8 cellular contexts compared by ENCODE assay signal in genomic region chr17:74987418-74987908, GRCh38. TPM values are rescaled to one million over a fixed set of nuclear protein-coding genes. Genes with fewer than 3 reads are reported as not detected.
DNase-seq lines count a peak whose midpoint lies in the region; ATAC-seq and TF ChIP-seq lines count a peak whose summit lies in the region.

TSS of gene CDR2L (plus strand) at chr17:74987632. CDS start at chr17:74988044, 412 bp downstream.

- no peak within 1 kb of the TSS for H3K27ac ChIP-seq in PC-9
- H3K27ac ChIP-seq in esophagus (ENCODE audit: low read depth in 2 of 2, low read length in 1 of 2) = peak within 1 kb of the TSS; percentile 85 to 93

- H2AFZ ChIP-seq in PC-9 = peak within 1 kb of the TSS; percentile 71

- H3K27ac Mint-ChIP-seq in Caco-2 (ENCODE audit: unreplicated experiment) = peak within 1 kb of the TSS; percentile 53

- no peaks in the 10 kb centered on the region for H3K9me3 Mint-ChIP-seq in Caco-2 (ENCODE audit: unreplicated experiment)
- H3K9me3 Mint-ChIP-seq in activated T-cell treated with anti-CD3 and anti-CD28 coated beads, Interleukin-2, amount 50 U/mL, for 4 hours = no peaks in the 10 kb centered on the region

- no peaks in the 10 kb centered on the region for H3K27me3 Mint-ChIP-seq in Caco-2 (ENCODE audit: insufficient read depth, unreplicated experiment)
- peaks cover 4% of the 10 kb centered on the region for H3K27me3 Mint-ChIP-seq in activated T-cell treated with anti-CD3 and anti-CD28 coated beads, Interleukin-2, amount 50 U/mL, for 4 hours (ENCODE audit: low read depth)

- no peaks in the 10 kb centered on the region for H4K20me1 ChIP-seq in PC-9 (ENCODE audit: insufficient read depth)

- peaks cover 35% of the 10 kb centered on the region; the same call in 1 of the 2 replicates for H3F3A ChIP-seq in PC-9 (ENCODE audit: insufficient read depth, low read depth)

- peak within 1 kb of the TSS; percentile 89 for H3K9ac ChIP-seq in mucosa of stomach (ENCODE audit: low read length)

- POLR2A ChIA-PET in Caco-2 (lab: Charles Lee) (interaction anchor here (0.5 to 3.7 kb wide), 10 partner anchors 11 to 237 kb away, joined by 3 to 33 read pairs (median 6); partner anchors contain the start of genes HID1 and MRPL58), PC-9 (lab: Charles Lee; ENCODE audit: unreplicated experiment) (interaction anchor here (0.6 to 1.3 kb wide), 9 partner anchors 15 to 315 kb away, joined by 4 to 20 read pairs (median 5); partner anchors contain the start of genes HID1 and MRPL58)

- 1% methylated on average over 34 to 51 of the region's 51 CpGs for WGBS in esophagus, 2 donors

- BruUV-seq in Caco-2 (replicated peaks; lab: Mats Ljungman, UMichigan) (no TSS peak), PC-9 (replicated peaks; lab: Mats Ljungman, UMichigan) (no TSS peak)

- no peak for TF ChIP-seq EP300 in Ishikawa (IDR thresholded peaks at IDR 0.05; ENCODE audit: borderline replicate concordance)

- H3K27me3 ChIP-seq in Caco-2 (replicated peaks; ENCODE audit: control insufficient read depth, insufficient read depth, low read length) (no peaks in the 10 kb centered on the region), PC-9 (ENCODE audit: insufficient read depth, low read depth) (no peaks in the 10 kb centered on the region), esophagus (ENCODE audit: control insufficient read depth in 1 of 2, insufficient read depth in 2 of 2, low read length in 2 of 2) (no peaks in the 10 kb centered on the region), mucosa of stomach (ENCODE audit: control insufficient read depth, insufficient read depth, low read length) (no peaks in the 10 kb centered on the region)

- DNase-seq in Caco-2 (peak; percentile 95 to 98), PC-9 (peak; percentile 81 to 97)
- DNase-seq in activated T-cell treated with anti-CD3 and anti-CD28 coated beads, Interleukin-2, amount 50 U/mL, for 4 hours = peak; percentile 91
- peak; percentile 82 to 83 for DNase-seq in stimulated activated CD8-positive, alpha-beta memory T cell treated with anti-CD3 and anti-CD28 coated beads, Interleukin-4, amount 100 ng/mL, for 4 hours (ENCODE audit: low read depth in 2 of 2, low spot score in 1 of 2)

- peak; percentile 95 for ATAC-seq in GM21529 (IDR thresholded peaks at IDR 0.05; ENCODE audit: unreplicated experiment)
- ATAC-seq in activated T-cell treated with anti-CD3 and anti-CD28 coated beads, Interleukin-2, amount 50 U/mL, for 4 hours = peak; percentile 95 to 98

- no peak for TF ChIP-seq RAD21 in Ishikawa (IDR thresholded peaks at IDR 0.05; ENCODE audit: low read depth)

- H3K4me2 ChIP-seq in PC-9 = peak within 1 kb of the TSS; percentile 76

- no peaks in the 10 kb centered on the region for H3K9me3 ChIP-seq in Caco-2
- no peaks in the 10 kb centered on the region for H3K9me3 ChIP-seq in PC-9 (ENCODE audit: insufficient read depth, low read depth)
- H3K9me3 ChIP-seq in esophagus (ENCODE audit: control insufficient read depth in 2 of 2, insufficient read depth in 1 of 2, low read depth in 1 of 2, low read length in 1 of 2) = no peaks in the 10 kb centered on the region
- no peaks in the 10 kb centered on the region for H3K9me3 ChIP-seq in mucosa of stomach (ENCODE audit: control insufficient read depth, low read length)

- H3K36me3 ChIP-seq in Caco-2 (ENCODE audit: control insufficient read depth, insufficient read depth, low read length) = no peaks in the 10 kb centered on the region
- no peaks in the 10 kb centered on the region for H3K36me3 ChIP-seq in PC-9 (ENCODE audit: low read depth)
- no peaks in the 10 kb centered on the region for H3K36me3 ChIP-seq in esophagus (ENCODE audit: control insufficient read depth in 2 of 2, insufficient read depth in 2 of 2, low read length in 1 of 2)
- H3K36me3 ChIP-seq in mucosa of stomach (ENCODE audit: control insufficient read depth, insufficient read depth, low read length) = no peaks in the 10 kb centered on the region

- H3K36me3 Mint-ChIP-seq in Caco-2 (ENCODE audit: insufficient read depth, unreplicated experiment) = no peaks in the 10 kb centered on the region
- no peaks in the 10 kb centered on the region for H3K36me3 Mint-ChIP-seq in activated T-cell treated with anti-CD3 and anti-CD28 coated beads, Interleukin-2, amount 50 U/mL, for 4 hours (ENCODE audit: insufficient read depth)

- H3K4me3 ChIP-seq in Caco-2 (ENCODE audit: low read depth, low read length) = peak within 1 kb of the TSS; percentile 70
- H3K4me3 ChIP-seq in PC-9 = peak within 1 kb of the TSS; percentile 84
- H3K4me3 ChIP-seq in esophagus (ENCODE audit: low read depth in 1 of 2, low read length in 2 of 2) = peak within 1 kb of the TSS; percentile 75 to 88
- peak within 1 kb of the TSS; percentile 91 for H3K4me3 ChIP-seq in mucosa of stomach (ENCODE audit: low read length)

- no peaks in the 10 kb centered on the region for H3K9me2 ChIP-seq in PC-9 (ENCODE audit: insufficient read depth)

- peaks cover 23% of the 10 kb centered on the region for H3K4me1 Mint-ChIP-seq in Caco-2 (ENCODE audit: low read depth, unreplicated experiment)
- peaks cover 8% of the 10 kb centered on the region for H3K4me1 Mint-ChIP-seq in activated T-cell treated with anti-CD3 and anti-CD28 coated beads, Interleukin-2, amount 50 U/mL, for 4 hours (ENCODE audit: low read depth)

- no peak for TF ChIP-seq CTCF in Caco-2 (IDR thresholded peaks at IDR 0.05; ENCODE audit: insufficient read depth in 1 of 2, low read depth in 1 of 2, low read length in 1 of 2, severe bottlenecking in 1 of 2, unreplicated experiment in 1 of 2)
- no peak for TF ChIP-seq CTCF in PC-9 (conservative IDR thresholded peaks at IDR 0.05)

- intact Hi-C loops in Caco-2 (cut with micrococcal nuclease; ENCODE audit: unreplicated experiment) = loop anchor here (1.0 kb wide), 2 partner anchors 19 to 48 kb away; no protein-coding TSS in a partner anchor
- intact Hi-C loops in PC-9 (cut with micrococcal nuclease; ENCODE audit: unreplicated experiment) = no loop called here

- peaks cover 37% of the 10 kb centered on the region for H3K4me1 ChIP-seq in Caco-2
- H3K4me1 ChIP-seq in PC-9 (replicated peaks; ENCODE audit: insufficient read depth) = peaks cover 39% of the 10 kb centered on the region
- peaks cover 7 to 17% of the 10 kb centered on the region in 2 donors for H3K4me1 ChIP-seq in esophagus (ENCODE audit: control insufficient read depth in 2 of 2, insufficient read depth in 2 of 2, low read length in 1 of 2)
- H3K4me1 ChIP-seq in mucosa of stomach (ENCODE audit: control insufficient read depth, insufficient read depth, low read length) = peaks cover 50% of the 10 kb centered on the region

- peak within 1 kb of the TSS; percentile 81 for H3K4me3 Mint-ChIP-seq in Caco-2 (ENCODE audit: unreplicated experiment)
- peak within 1 kb of the TSS; percentile 79 for H3K4me3 Mint-ChIP-seq in activated T-cell treated with anti-CD3 and anti-CD28 coated beads, Interleukin-2, amount 50 U/mL, for 4 hours

- CTCF ChIA-PET in Caco-2 (lab: Charles Lee) = interaction anchor here (0.6 to 2.6 kb wide), 13 partner anchors 9 to 72 kb away, joined by 3 to 29 read pairs (median 5); partner anchors contain the start of genes HID1 and MRPL58
- CTCF ChIA-PET in PC-9 (lab: Charles Lee) = interaction anchor here (0.6 to 2.1 kb wide), 2 partner anchors 20 to 26 kb away, joined by 3 to 9 read pairs; no protein-coding TSS in a partner anchor

- H3K79me2 ChIP-seq in PC-9 (ENCODE audit: low read depth) = no peaks in the 10 kb centered on the region

TF ChIP-seq in Ishikawa, 13 proteins besides CTCF, POLR2A, EP300 and RAD21 (continues in another document):
- TF ChIP-seq NFIC (IDR thresholded peaks at IDR 0.05) (peak; percentile 74; the same call in 1 of the 2 replicates), ZBTB7A (IDR thresholded peaks at IDR 0.05; ENCODE audit: low read depth) (no peak), YY1 (IDR thresholded peaks at IDR 0.05; ENCODE audit: low read depth) (0 out of 2 replicates have a peak, but pooled peaks have one; percentile 45), TCF12 (IDR thresholded peaks at IDR 0.05; ENCODE audit: low read depth) (no peak), TAF1 (IDR thresholded peaks at IDR 0.05; ENCODE audit: low read depth) (peak; percentile 76; the same call in 1 of the 2 replicates), TEAD4 (IDR thresholded peaks at IDR 0.05) (no peak), USF1 (IDR thresholded peaks at IDR 0.05) (no peak), EGR1 (IDR thresholded peaks at IDR 0.05) (no peak), CEBPB (IDR thresholded peaks at IDR 0.05) (no peak), CREB1 (IDR thresholded peaks at IDR 0.05; ENCODE audit: low read depth) (no peak)
- TF ChIP-seq, protein P1, sequence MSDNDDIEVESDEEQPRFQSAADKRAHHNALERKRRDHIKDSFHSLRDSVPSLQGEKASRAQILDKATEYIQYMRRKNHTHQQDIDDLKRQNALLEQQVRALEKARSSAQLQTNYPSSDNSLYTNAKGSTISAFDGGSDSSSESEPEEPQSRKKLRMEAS (IDR thresholded peaks at IDR 0.05) = 0 out of 2 replicates have a peak, but pooled peaks have one; percentile 3

RNA-seq across cellular contexts. Expression of gene CDR2L, which starts in this region (rescaled TPM):
- 30.9 and 31.6 TPM in 2 replicates for total RNA-seq in Caco-2 (2022)
- total RNA-seq in PC-9 (2021) = 15.1 and 22.8 TPM in 2 replicates
- 1 to 10 TPM in 2 of 3 donors, under 1 TPM in 1; 0.84 to 1.3 (median 1.0) TPM for total RNA-seq in activated T-cell treated with anti-CD3 and anti-CD28 coated beads, Interleukin-2, amount 50 U/mL, for 4 hours
- 1 to 10 TPM; 3.6 to 4.3 TPM for polyA plus RNA-seq in esophagus
